In the genomic region with DNA sequence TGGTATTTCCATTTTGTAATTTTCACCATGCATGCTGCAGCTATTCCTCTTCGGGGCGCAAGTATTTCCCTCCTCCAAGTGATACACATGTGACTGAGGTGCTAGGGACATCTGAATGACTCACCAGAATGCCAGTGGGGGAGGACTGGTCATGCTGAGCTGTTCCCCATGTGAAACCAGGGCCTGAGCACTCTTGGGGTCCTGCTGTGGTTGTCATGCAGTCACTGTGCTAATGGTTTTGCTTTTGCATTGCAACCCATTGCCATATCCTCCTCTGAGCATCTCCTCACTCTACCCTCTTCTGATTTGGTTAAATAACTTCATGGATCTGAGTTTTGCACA, we compare ENCODE assay signal across 15 cellular contexts. TPM values are rescaled to one million over a fixed set of nuclear protein-coding genes. Genes with fewer than 3 reads are reported as not detected.
DNase-seq lines count a peak whose midpoint lies in the region; ATAC-seq and TF ChIP-seq lines count a peak whose summit lies in the region.
"Had no signal": no experiment of that assay in that cellular context is flagged by ENCODE, and none has a peak within 500 bp of the region (broad histone marks: within the 10 kb centered on the region; RNA-seq: fewer than 3 reads in every experiment).

No MANE protein-coding gene starts in this region.

- TF ChIP-seq POLR2A in vagina (IDR thresholded peaks at IDR 0.05), result no peak

- no peaks in the 10 kb centered on the region for H3K27me3 ChIP-seq in BLaER1 treated with 17β-estradiol and CSF1 and Interleukin-3, amounts not matched to agents 10 nM and 100 nM
- H3K27me3 ChIP-seq in effector memory CD4-positive, alpha-beta T cell (replicated peaks; ENCODE audit: control insufficient read depth, insufficient read depth, low read length, poor library complexity, severe bottlenecking), result no peaks in the 10 kb centered on the region
- no peaks in the 10 kb centered on the region for H3K27me3 ChIP-seq in vagina
- H3K27me3 ChIP-seq: foreskin keratinocyte, suprapubic skin had no signal

- peaks cover 35 to 65% (median 56%) of the 10 kb centered on the region in 10 experiments for H3K4me1 ChIP-seq in BLaER1 treated with 17β-estradiol and CSF1 and Interleukin-3, amounts not matched to agents 10 nM and 100 nM
- H3K4me1 ChIP-seq in effector memory CD4-positive, alpha-beta T cell (ENCODE audit: control insufficient read depth, insufficient read depth, low read length, poor library complexity, severe bottlenecking), result peaks cover 87% of the 10 kb centered on the region
- H3K4me1 ChIP-seq in vagina, result no peaks in the 10 kb centered on the region
- H3K4me1 ChIP-seq: foreskin keratinocyte, suprapubic skin had no signal

- peak; percentile 50 for DNase-seq in GM12865 (ENCODE audit: low read depth)
- peak; percentile 26 for DNase-seq in M059J (ENCODE audit: low read depth)
- peak in 1 of 3 donors; percentile 9 for DNase-seq in effector memory CD4-positive, alpha-beta T cell
- DNase-seq in vagina (ENCODE audit: extremely low spot score in 2 of 2), result no peak
- no peak for DNase-seq in left ventricle myocardium superior
- no peak for DNase-seq in kidney glomerular epithelial cell (lab: John Stamatoyannopoulos, UW)
- DNase-seq: aorta, foreskin keratinocyte, NCI-H2081 had no signal

- ATAC-seq in left ventricle myocardium superior (no peak), HG03457 (IDR thresholded peaks at IDR 0.05; ENCODE audit: unreplicated experiment) (no peak)
- ATAC-seq: foreskin keratinocyte had no signal

- TF ChIP-seq CTCF in GM12865 (IDR thresholded peaks at IDR 0.05; ENCODE audit: insufficient read depth, low read depth, low read length, missing control alignments) (no peak), vagina (IDR thresholded peaks at IDR 0.05) (no peak)

- H4K20me1 ChIP-seq in BLaER1 treated with 17β-estradiol and CSF1 and Interleukin-3, amounts not matched to agents 10 nM and 100 nM, result no peaks in the 10 kb centered on the region

- H3K27ac ChIP-seq in BLaER1 treated with 17β-estradiol and CSF1 and Interleukin-3, amounts not matched to agents 10 nM and 100 nM, result peak overlapping the region in 3 of 11 experiments; percentile 27 to 71 (median 48); a peak in 4 of 22 replicates
- H3K27ac ChIP-seq in effector memory CD4-positive, alpha-beta T cell (ENCODE audit: insufficient read depth, low read length, poor library complexity, severe bottlenecking), result peak overlapping the region; percentile 65
- H3K27ac ChIP-seq in vagina, result no peak overlapping the region
- H3K27ac ChIP-seq: foreskin keratinocyte, SK-N-MC, suprapubic skin had no signal

- no peak overlapping the region for H3K4me3 ChIP-seq in BLaER1 treated with 17β-estradiol and CSF1 and Interleukin-3, amounts not matched to agents 10 nM and 100 nM
- no peak overlapping the region for H3K4me3 ChIP-seq in GM12865 (ENCODE audit: low read depth, low read length)
- no peak overlapping the region for H3K4me3 ChIP-seq in effector memory CD4-positive, alpha-beta T cell (ENCODE audit: insufficient read depth, low read depth, low read length, poor library complexity, severe bottlenecking)
- H3K4me3 ChIP-seq in vagina, result no peak overlapping the region
- H3K4me3 ChIP-seq: SK-N-MC, suprapubic skin had no signal

- H3K9ac ChIP-seq in BLaER1 treated with 17β-estradiol and CSF1 and Interleukin-3, amounts not matched to agents 10 nM and 100 nM, result no peak overlapping the region

- peak overlapping the region; percentile 56 to 89 (median 80) for H3K4me2 ChIP-seq in BLaER1 treated with 17β-estradiol and CSF1 and Interleukin-3, amounts not matched to agents 10 nM and 100 nM

- intact Hi-C loops in vagina (cut with DNase I), result no loop called here
- intact Hi-C loops in left ventricle myocardium superior (cut with micrococcal nuclease), result no loop called here

- no peaks in the 10 kb centered on the region for H3K36me3 ChIP-seq in BLaER1 treated with 17β-estradiol and CSF1 and Interleukin-3, amounts not matched to agents 10 nM and 100 nM
- peaks cover 80% of the 10 kb centered on the region for H3K36me3 ChIP-seq in effector memory CD4-positive, alpha-beta T cell (ENCODE audit: control insufficient read depth, insufficient read depth, low read length)
- H3K36me3 ChIP-seq in vagina, result no peaks in the 10 kb centered on the region
- H3K36me3 ChIP-seq: suprapubic skin had no signal

- H3K9me3 ChIP-seq in BLaER1 treated with 17β-estradiol and CSF1 and Interleukin-3, amounts not matched to agents 10 nM and 100 nM (replicated peaks in 1 of 11), result peaks cover 0 to 17% (median 12%) of the 10 kb centered on the region in 11 experiments; a peak in 11 of 22 replicates
- no peaks in the 10 kb centered on the region for H3K9me3 ChIP-seq in effector memory CD4-positive, alpha-beta T cell (ENCODE audit: control insufficient read depth, low read length)
- no peaks in the 10 kb centered on the region for H3K9me3 ChIP-seq in vagina
- H3K9me3 ChIP-seq: suprapubic skin had no signal

RNA-seq across cellular contexts. Expression of a gene that starts 35.2 kb away (rescaled TPM):
- 0.10 TPM in 1 of 2 replicates, not detected in the other for total RNA-seq in M059J (2014; rRNA removed; shearing (Covaris generic))
- 15.7 TPM for total RNA-seq in vagina
- 0.99 TPM for total RNA-seq in left ventricle myocardium superior
- total RNA-seq: dermis microvascular lymphatic vessel endothelial cell, foreskin keratinocyte, H1 had no signal

RNA-seq across cellular contexts. Expression of a gene that starts 49.7 kb away (rescaled TPM):
- total RNA-seq in M059J (2014; rRNA removed; shearing (Covaris generic)), result not detected in 2 replicates
- total RNA-seq in vagina (not detected), left ventricle myocardium superior (not detected)
- total RNA-seq: aorta, dermis microvascular lymphatic vessel endothelial cell, foreskin keratinocyte, H1, suprapubic skin had no signal

RNA-seq across cellular contexts. Expression of a gene that starts 50.1 kb away (rescaled TPM):
- total RNA-seq in M059J (2014; rRNA removed; shearing (Covaris generic)), result 0.39 and 0.57 TPM in 2 replicates
- 27.7 TPM for total RNA-seq in vagina
- 33.3 TPM for total RNA-seq in left ventricle myocardium superior

Comparison
In these comparisons a context has a peak if more than half of its experiments do, and no peak if none do; other contexts are left out.
1. DNase-seq: peak in GM12865 (single experiment) and M059J (single experiment); none in vagina (0 of 2), left ventricle myocardium superior (single experiment) and kidney glomerular epithelial cell (single experiment).
2. RNA of a gene that starts 50.1 kb away (total RNA-seq): 33.3 TPM in left ventricle myocardium superior (single experiment) and 27.7 TPM in vagina (single experiment); 0.39 to 0.57 TPM in M059J; every median in the first group is over 10 times any median in the second.